Comparison of ENCODE assay signal across 8 cellular contexts in the genomic region with DNA sequence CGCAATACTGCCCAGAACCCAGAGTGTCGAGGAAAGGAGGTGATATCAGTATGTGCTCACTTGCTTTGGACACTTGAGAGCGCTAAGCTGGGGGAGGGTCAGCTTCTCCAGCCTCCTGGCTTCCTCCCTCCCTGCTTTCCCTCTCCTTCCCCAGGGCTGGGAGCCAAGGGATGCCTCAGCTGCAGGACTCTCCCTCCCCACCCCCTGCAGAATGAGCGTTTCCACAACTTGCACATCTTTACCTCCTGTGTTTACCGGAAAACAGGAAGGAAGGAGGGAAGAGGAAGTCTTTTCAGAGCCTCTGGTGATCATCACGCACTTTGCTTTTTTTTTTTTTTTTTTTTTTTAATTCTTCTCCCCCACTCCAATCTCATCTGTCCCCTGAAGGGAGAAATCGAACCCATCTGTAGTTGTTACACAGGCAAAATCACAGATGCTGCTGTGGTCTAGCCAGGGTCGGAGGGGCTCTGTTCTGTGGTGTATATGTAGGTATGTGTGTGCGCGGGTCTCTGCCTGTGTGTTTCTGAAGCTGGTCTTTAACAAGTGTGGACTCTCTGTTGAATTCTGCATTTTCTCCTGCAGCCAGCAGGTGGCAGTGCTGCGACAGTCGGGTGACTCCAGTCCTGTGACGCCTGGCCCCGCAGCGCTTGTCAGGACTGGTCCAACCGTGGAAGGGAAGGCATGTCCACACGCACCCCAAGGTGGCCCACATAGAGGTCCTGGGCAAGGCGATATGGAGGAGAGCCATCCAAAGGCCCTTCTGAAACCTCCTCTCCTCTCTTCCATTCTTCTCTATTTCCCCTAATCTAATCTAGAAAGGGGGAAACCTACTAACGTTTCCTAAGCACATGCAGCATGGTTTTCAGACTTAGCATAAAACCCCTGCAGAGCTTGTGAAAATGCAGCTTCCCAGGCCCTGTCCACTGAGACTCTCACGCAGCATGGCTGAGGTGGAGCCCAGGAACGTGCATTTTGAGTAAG.
DNase-seq lines count a peak whose midpoint lies in the region; ATAC-seq and TF ChIP-seq lines count a peak whose summit lies in the region.

No MANE protein-coding gene starts in this region.

- H3K27me3 ChIP-seq in trophoblast cell (ENCODE audit: insufficient read depth, low read length) (no peaks in the 10 kb centered on the region), upper lobe of right lung (no peaks in the 10 kb centered on the region)

- H3K18ac ChIP-seq in trophoblast cell (ENCODE audit: low read length) = no peak overlapping the region

- no peaks in the 10 kb centered on the region for H3K79me1 ChIP-seq in trophoblast cell (ENCODE audit: low read length)

- H3K4me2 ChIP-seq in trophoblast cell (ENCODE audit: low read length) = no peak overlapping the region

- H3K79me2 ChIP-seq in trophoblast cell (ENCODE audit: control insufficient read depth, insufficient read depth, low read length, poor library complexity) = no peaks in the 10 kb centered on the region

- H2AK5ac ChIP-seq in trophoblast cell (ENCODE audit: low read length) = no peak overlapping the region

- no peak overlapping the region for H2BK12ac ChIP-seq in trophoblast cell (ENCODE audit: low read length)

- no peak overlapping the region for H2AFZ ChIP-seq in trophoblast cell (ENCODE audit: insufficient read depth, low read length, poor library complexity)

- H3K36me3 ChIP-seq in trophoblast cell (ENCODE audit: control insufficient read depth in 1 of 2, insufficient read depth in 2 of 2, low read length in 2 of 2) (no peaks in the 10 kb centered on the region), upper lobe of right lung (no peaks in the 10 kb centered on the region)

- no peak overlapping the region for H3K23ac ChIP-seq in trophoblast cell (ENCODE audit: low read length)

- no peak overlapping the region for H3K9ac ChIP-seq in trophoblast cell (ENCODE audit: low read length)

- intact Hi-C loops in head of caudate nucleus (cut with DNase I) = loop anchor here (5.0 kb wide), 1 partner anchor 264 kb away; no protein-coding TSS in a partner anchor
- intact Hi-C loops in upper lobe of right lung (cut with DNase I) = no loop called here

- H2BK120ac ChIP-seq in trophoblast cell (ENCODE audit: insufficient read depth, low read length, poor library complexity) = no peak overlapping the region

- H3K4ac ChIP-seq in trophoblast cell (ENCODE audit: low read depth, low read length) = no peak overlapping the region

- TF ChIP-seq CTCF in upper lobe of right lung (IDR thresholded peaks at IDR 0.05) = peak; percentile 85

- H2BK5ac ChIP-seq in trophoblast cell (ENCODE audit: low read depth, low read length, poor library complexity) = no peak overlapping the region

- no peak overlapping the region for H4K91ac ChIP-seq in trophoblast cell (ENCODE audit: low read depth, low read length)

- no peak overlapping the region for H4K8ac ChIP-seq in trophoblast cell (ENCODE audit: low read depth, low read length)

- H3K9me3 ChIP-seq in trophoblast cell (ENCODE audit: insufficient read depth, low read depth, low read length) (no peaks in the 10 kb centered on the region), upper lobe of right lung (no peaks in the 10 kb centered on the region)

- no peak overlapping the region for H4K12ac ChIP-seq in trophoblast cell (ENCODE audit: low read depth, low read length)

- no CpG with 5 or more reads among the region's 21 CpGs for WGBS in trophoblast cell (ENCODE audit: extremely low coverage, insufficient coverage, insufficient read length)

- DNase-seq in GM04504 (ENCODE audit: low read depth) = peak; percentile 36
- DNase-seq in NCI-H1105 (lab: John Stamatoyannopoulos, UW) = peak; percentile 70
- DNase-seq in SKM-1 (lab: John Stamatoyannopoulos, UW; ENCODE audit: unreplicated experiment) = peak; percentile 76
- DNase-seq in activated naive CD4-positive, alpha-beta T cell treated with anti-CD3 and anti-CD28 coated beads, Interleukin-2, amount 50 U/mL, for 16 hours = peak; percentile 79
- DNase-seq in head of caudate nucleus = peak; percentile 67 to 95 (median 88)
- DNase-seq in trophoblast cell = peak; percentile 59 to 89
- peak; percentile 90 for DNase-seq in upper lobe of right lung

- H3K27ac ChIP-seq in trophoblast cell (ENCODE audit: low read depth, low read length) = no peak overlapping the region
- no peak overlapping the region for H3K27ac ChIP-seq in upper lobe of right lung

- H3K14ac ChIP-seq in trophoblast cell (ENCODE audit: low read length) = no peak overlapping the region

- no peak overlapping the region for H3K4me3 ChIP-seq in trophoblast cell (ENCODE audit: low read depth, low read length)
- H3K4me3 ChIP-seq in upper lobe of right lung = no peak overlapping the region

- peak; percentile 87 for ATAC-seq in HG02610 (IDR thresholded peaks at IDR 0.05; ENCODE audit: unreplicated experiment)
- peak; percentile 94 for ATAC-seq in upper lobe of right lung

- no peaks in the 10 kb centered on the region for H3K4me1 ChIP-seq in trophoblast cell (ENCODE audit: control insufficient read depth in 1 of 2, insufficient read depth in 2 of 2, low read length in 2 of 2)
- H3K4me1 ChIP-seq in upper lobe of right lung = no peaks in the 10 kb centered on the region

Comparison
In these comparisons a context has a peak if more than half of its experiments do, and no peak if none do; other contexts are left out.
1. DNase-seq: peak in every context shown above with its lines; median percentile 90 in upper lobe of right lung; 88 in head of caudate nucleus; 79 in activated naive CD4-positive, alpha-beta T cell treated with anti-CD3 and anti-CD28 coated beads, Interleukin-2, amount 50 U/mL, for 16 hours; 76 in SKM-1; 74 in trophoblast cell; 70 in NCI-H1105; 36 in GM04504.